ENCODE assay signal across 1 cellular context in genomic region chr6:27472182-27472616, GRCh38.
TF ChIP-seq lines count a peak whose summit lies in the region.

No MANE protein-coding gene starts in this region.

TF ChIP-seq in K562, 482 proteins besides CTCF, POLR2A, EP300 and RAD21 (continued from another document):
- TF ChIP-seq BCLAF1 (IDR thresholded peaks at IDR 0.05; ENCODE audit: borderline replicate concordance in 1 of 2, control insufficient read depth in 1 of 2, low read depth in 2 of 2, low read length in 1 of 2) (no peak), POLR2B (IDR thresholded peaks at IDR 0.05; ENCODE audit: low read depth, partially characterized antibody) (peak; percentile 43), ZBTB33 (CRISPR knock-in tag; IDR thresholded peaks at IDR 0.05) (0 out of 2 replicates have a peak, but pooled peaks have one; percentile 11), MEF2A (IDR thresholded peaks at IDR 0.05; ENCODE audit: control insufficient read depth, low read depth, low read length) (no peak), SLC30A9 (CRISPR knock-in tag; IDR thresholded peaks at IDR 0.05) (no peak), THAP7 (CRISPR knock-in tag; IDR thresholded peaks at IDR 0.05) (no peak), ELF4 (CRISPR knock-in tag; IDR thresholded peaks at IDR 0.05) (no peak), SMAD4 (CRISPR knock-in tag; conservative IDR thresholded peaks at IDR 0.05) (no peak), CBX5 (IDR thresholded peaks at IDR 0.05; ENCODE audit: borderline replicate concordance, low read depth) (no peak), NFIX (CRISPR knock-in tag; IDR thresholded peaks at IDR 0.05; ENCODE audit: low read depth) (no peak), NRF1 (conservative IDR thresholded peaks at IDR 0.05 in 1 of 2, IDR thresholded peaks at IDR 0.05 in 1 of 2) (no peak), ZNF584 (CRISPR knock-in tag; IDR thresholded peaks at IDR 0.05; ENCODE audit: low read depth) (no peak), COPS2 (conservative IDR thresholded peaks at IDR 0.05) (no peak)
